ENCODE assay signal across 5 cellular contexts in the genomic region with DNA sequence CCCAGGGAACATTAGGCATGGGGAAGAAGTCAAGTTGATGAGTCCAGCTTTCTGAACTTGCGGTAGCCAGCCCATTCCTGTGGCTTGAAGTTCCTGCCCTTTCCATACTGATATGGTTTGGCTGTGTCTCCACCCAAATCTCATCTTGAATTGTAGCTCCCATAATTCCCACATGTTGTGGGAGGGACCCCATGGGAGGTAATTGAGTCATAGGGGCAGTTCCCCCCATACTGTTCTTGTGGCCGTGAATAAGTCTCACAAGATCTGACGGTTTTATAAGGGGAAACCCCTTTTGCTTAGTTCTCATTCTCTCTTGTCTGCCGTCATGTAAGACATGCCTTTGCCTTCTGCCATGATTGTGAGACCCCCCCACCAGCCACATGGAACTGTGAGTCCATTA. TPM values are rescaled to one million over a fixed set of nuclear protein-coding genes. Genes with fewer than 3 reads are reported as not detected.
"Had no signal": no experiment of that assay in that cellular context is flagged by ENCODE, and none has a peak within 500 bp of the region (broad histone marks: within the 10 kb centered on the region; RNA-seq: fewer than 3 reads in every experiment).

No MANE protein-coding gene starts in this region.

RNA-seq across cellular contexts. Expression of a gene that starts 15.1 kb away (rescaled TPM):
- total RNA-seq: chondrocyte, lung microvascular endothelial cell, renal cortical epithelial cell, skeletal muscle tissue had no signal
- polyA plus RNA-seq: keratinocyte had no signal
